2 cellular contexts compared by ENCODE assay signal in genomic region chr1:121234090-121234759, GRCh38. TPM values are rescaled to one million over a fixed set of nuclear protein-coding genes. Genes with fewer than 3 reads are reported as not detected.
"Had no signal": no experiment of that assay in that cellular context is flagged by ENCODE, and none has a peak within 500 bp of the region (broad histone marks: within the 10 kb centered on the region; RNA-seq: fewer than 3 reads in every experiment).

No MANE protein-coding gene starts in this region.

RNA-seq across cellular contexts. Expression of gene FAM72B, which starts 50.1 kb away (rescaled TPM):
- total RNA-seq: ascending aorta, body of pancreas had no signal
